In the genomic region with DNA sequence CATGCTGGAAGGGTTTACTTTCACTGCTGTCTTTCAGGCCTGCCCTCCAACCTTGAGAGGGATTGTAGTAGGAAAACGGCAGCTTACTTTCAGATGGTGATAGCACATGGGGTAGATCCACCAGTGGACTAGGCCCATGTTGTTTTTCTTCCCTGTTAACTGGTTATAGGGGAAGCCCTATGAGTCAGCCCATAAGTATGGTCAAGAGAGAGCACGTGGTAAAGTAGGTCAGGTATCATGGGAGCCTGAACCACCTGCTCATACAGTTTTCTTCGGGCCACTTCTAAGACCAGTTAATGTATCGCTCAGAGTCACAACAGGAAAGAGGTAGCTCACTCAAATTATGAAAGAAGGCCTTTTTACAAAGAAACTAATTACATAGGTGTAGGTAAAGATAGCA, we compare ENCODE assay signal across 21 cellular contexts. TPM values are rescaled to one million over a fixed set of nuclear protein-coding genes. Genes with fewer than 3 reads are reported as not detected.
A peak's percentile ranks its signal among the peaks of the same experiment; 100 is the strongest.
DNase-seq lines count a peak whose midpoint lies in the region; ATAC-seq and TF ChIP-seq lines count a peak whose summit lies in the region.
"Had no signal": no experiment of that assay in that cellular context is flagged by ENCODE, and none has a peak within 500 bp of the region (broad histone marks: within the 10 kb centered on the region; RNA-seq: fewer than 3 reads in every experiment).

No MANE protein-coding gene starts in this region.

- H3K36me3 ChIP-seq in mammary epithelial cell (ENCODE audit: insufficient read depth, low read length) = peaks cover 27% of the 10 kb centered on the region
- peaks cover 7% of the 10 kb centered on the region for H3K36me3 ChIP-seq in lower lobe of right lung
- peaks cover 49% of the 10 kb centered on the region for H3K36me3 ChIP-seq in CD8-positive, alpha-beta T cell (ENCODE audit: insufficient read depth, low read length)
- H3K36me3 ChIP-seq: pancreas, uterus had no signal

- H3K36me3 Mint-ChIP-seq in CD8-positive, alpha-beta T cell = peaks cover 89% of the 10 kb centered on the region

- no peak overlapping the region for H3K4me3 ChIP-seq in mammary epithelial cell (replicated peaks in 1 of 3; ENCODE audit: insufficient read depth in 1 of 3, low read depth in 2 of 3, low read length in 3 of 3)
- no peak overlapping the region for H3K4me3 ChIP-seq in lower lobe of right lung
- H3K4me3 ChIP-seq in CD8-positive, alpha-beta T cell (ENCODE audit: low read depth, low read length) = no peak overlapping the region
- H3K4me3 ChIP-seq: pancreas, uterus had no signal

- peaks cover 44% of the 10 kb centered on the region for H3K4me1 Mint-ChIP-seq in CD8-positive, alpha-beta T cell (ENCODE audit: low read depth)
- H3K4me1 Mint-ChIP-seq: brain had no signal

- no peak overlapping the region for H3K4me3 Mint-ChIP-seq in CD8-positive, alpha-beta T cell
- H3K4me3 Mint-ChIP-seq: activated CD4-positive, alpha-beta memory T cell treated with anti-CD3 and anti-CD28 coated beads for 36 hours; brain; immature natural killer cell; naive B cell; T-cell had no signal

- intact Hi-C loops in mammary epithelial cell (cut with micrococcal nuclease) = no loop called here
- intact Hi-C loops in lower lobe of right lung (cut with DNase I) = no loop called here
- intact Hi-C loops in CD8-positive, alpha-beta T cell (cut with DNase I, micrococcal nuclease) = loop anchor here in 1 of 2 experiments (10.0 kb wide), 1 partner anchor 884 kb away; no protein-coding TSS in a partner anchor

- H3K9me3 ChIP-seq in mammary epithelial cell (replicated peaks; ENCODE audit: insufficient read depth, low read length) (no peaks in the 10 kb centered on the region), lower lobe of right lung (no peaks in the 10 kb centered on the region)
- no peaks in the 10 kb centered on the region for H3K9me3 ChIP-seq in CD8-positive, alpha-beta T cell (ENCODE audit: low read length)
- H3K9me3 ChIP-seq: pancreas, uterus had no signal

- no peaks in the 10 kb centered on the region for H3K27me3 ChIP-seq in mammary epithelial cell (ENCODE audit: insufficient read depth, low read length)
- no peaks in the 10 kb centered on the region for H3K27me3 ChIP-seq in lower lobe of right lung (ENCODE audit: low read depth)
- H3K27me3 ChIP-seq in CD8-positive, alpha-beta T cell (ENCODE audit: insufficient read depth, low read length) = no peaks in the 10 kb centered on the region
- H3K27me3 ChIP-seq: pancreas, uterus had no signal

- WGBS in mammary epithelial cell (ENCODE audit: low coverage, missing lambda C conversion rate) = 81% methylated on average over 4 of the region's 4 CpGs

- CTCF ChIA-PET in mammary epithelial cell (lab: Charles Lee; ENCODE audit: low non-redundant PET) = no interaction called here
- CTCF ChIA-PET in CD8-positive, alpha-beta T cell (lab: Charles Lee) = interaction anchor here (1.0 to 3.3 kb wide), 2 partner anchors 116 to 122 kb away, joined by 3 to 10 read pairs; no protein-coding TSS in a partner anchor

- no peak overlapping the region for H2AFZ ChIP-seq in mammary epithelial cell (ENCODE audit: low read depth, low read length)

- H4K20me1 ChIP-seq in mammary epithelial cell (ENCODE audit: insufficient read depth, low read length) = no peaks in the 10 kb centered on the region

- H3K27me3 Mint-ChIP-seq in CD8-positive, alpha-beta T cell (ENCODE audit: low read depth) = no peaks in the 10 kb centered on the region
- H3K27me3 Mint-ChIP-seq: brain, naive B cell, T-cell had no signal

- POLR2A ChIA-PET in CD8-positive, alpha-beta T cell (lab: Charles Lee) = interaction anchor here (1.7 kb wide), 1 partner anchor 10 kb away, joined by 5 read pairs; no protein-coding TSS in a partner anchor

- no peak overlapping the region for H3K4me2 ChIP-seq in mammary epithelial cell (ENCODE audit: insufficient read depth, low read depth, low read length)

- H3K27ac Mint-ChIP-seq in CD8-positive, alpha-beta T cell = no peak overlapping the region
- H3K27ac Mint-ChIP-seq: activated CD4-positive, alpha-beta memory T cell treated with anti-CD3 and anti-CD28 coated beads for 36 hours; immature natural killer cell had no signal

- DNase-seq in Daoy (ENCODE audit: low read depth) (peak; percentile 17), LHCN-M2 (ENCODE audit: low read depth) (peak; percentile 37), mammary epithelial cell (peak; percentile 60), lower lobe of right lung (no peak), Kasumi-1 (lab: John Stamatoyannopoulos, UW) (no peak)
- DNase-seq in CD8-positive, alpha-beta T cell = no peak
- DNase-seq: activated CD4-positive, alpha-beta memory T cell treated with anti-CD3 and anti-CD28 coated beads for 36 hours; activated naive CD4-positive, alpha-beta T cell treated with anti-CD3 and anti-CD28 coated beads, Interleukin-2, amount 50 U/mL, for 16 hours; head of caudate nucleus; immature natural killer cell; naive B cell; NCI-H187 treated with DMSO at 0.1 percent for 48 hours; NCI-H446 treated with DMSO at 0.1 percent for 48 hours; pancreas; stimulated activated CD4-positive, alpha-beta T cell treated with anti-CD3 and anti-CD28 coated beads, Interleukin-2, amount 100 ng/mL, for 24 hours; T-cell; uterus had no signal

- BruUV-seq in mammary epithelial cell (replicated peaks; lab: Mats Ljungman, UMichigan) = no TSS peak

- H3K27ac ChIP-seq in mammary epithelial cell (ENCODE audit: insufficient read depth, low read depth, low read length) = no peak overlapping the region
- no peak overlapping the region for H3K27ac ChIP-seq in lower lobe of right lung
- H3K27ac ChIP-seq in CD8-positive, alpha-beta T cell (ENCODE audit: low read depth, low read length) = no peak overlapping the region
- H3K27ac ChIP-seq: pancreas, uterus, VCaP had no signal

- no peak for TF ChIP-seq CTCF in mammary epithelial cell (conservative IDR thresholded peaks at IDR 0.05 in 1 of 2, IDR thresholded peaks at IDR 0.05 in 1 of 2; ENCODE audit: extremely low read depth in 1 of 2, insufficient read depth in 1 of 2, low read depth in 1 of 2, low read length in 2 of 2)
- no peak for TF ChIP-seq CTCF in lower lobe of right lung (IDR thresholded peaks at IDR 0.05)
- TF ChIP-seq CTCF in CD8-positive, alpha-beta T cell (IDR thresholded peaks at IDR 0.05) = no peak

- ATAC-seq in lower lobe of right lung (peak; percentile 45 to 62), HG02840 (IDR thresholded peaks at IDR 0.05; ENCODE audit: low FRiP score, unreplicated experiment) (no peak), HG03095 (IDR thresholded peaks at IDR 0.05; ENCODE audit: unreplicated experiment) (no peak)
- ATAC-seq in CD8-positive, alpha-beta T cell = no peak
- ATAC-seq: T-cell had no signal

- dilution Hi-C loops in mammary epithelial cell (cut with HindIII; ENCODE audit: low sequenced_read_pairs) = no loop called here

- H3K9me3 Mint-ChIP-seq in CD8-positive, alpha-beta T cell = no peaks in the 10 kb centered on the region
- H3K9me3 Mint-ChIP-seq: activated CD4-positive, alpha-beta memory T cell treated with anti-CD3 and anti-CD28 coated beads for 36 hours; immature natural killer cell; naive B cell; T-cell had no signal

- in situ Hi-C loops in mammary epithelial cell (cut with MboI; ENCODE audit: low sequenced_read_pairs in 2 of 2) = no loop called here

- H3K79me2 ChIP-seq in mammary epithelial cell (ENCODE audit: insufficient read depth, low read length) = peaks cover 11% of the 10 kb centered on the region

- no peak overlapping the region for H3K9ac ChIP-seq in mammary epithelial cell (ENCODE audit: insufficient read depth, low read length)

- H3K4me1 ChIP-seq in mammary epithelial cell (ENCODE audit: insufficient read depth, low read length) = no peaks in the 10 kb centered on the region
- no peaks in the 10 kb centered on the region for H3K4me1 ChIP-seq in lower lobe of right lung
- H3K4me1 ChIP-seq in CD8-positive, alpha-beta T cell (ENCODE audit: insufficient read depth, low read length) = peaks cover 16% of the 10 kb centered on the region
- H3K4me1 ChIP-seq: pancreas, uterus had no signal

RNA-seq across cellular contexts. Expression of a gene that starts 33.0 kb away (rescaled TPM):
- 9.3 and 14.9 TPM in 2 replicates for total RNA-seq in Daoy (2014; rRNA removed; shearing (Covaris generic))
- 34.1 and 34.7 TPM in 2 replicates for total RNA-seq in LHCN-M2 (2014; rRNA removed)
- polyA plus RNA-seq in LHCN-M2 (2012) = 10.4 TPM
- total RNA-seq in mammary epithelial cell = 10 to 100 TPM; 13.8 to 34.0 TPM
- 25.0 TPM for polyA plus RNA-seq in mammary epithelial cell
- polyA minus RNA-seq in mammary epithelial cell = 105 TPM
- total RNA-seq in lower lobe of right lung = 9.5 TPM
- 10 to 100 TPM; 34.1 to 36.6 TPM for total RNA-seq in CD8-positive, alpha-beta T cell

Comparison
In these comparisons a context has a peak if more than half of its experiments do, and no peak if none do; other contexts are left out.
1. DNase-seq: peak in Daoy (single experiment), LHCN-M2 (single experiment) and mammary epithelial cell (single experiment); none in lower lobe of right lung (single experiment), Kasumi-1 (0 of 2) and CD8-positive, alpha-beta T cell (0 of 7).
2. ATAC-seq: peak in lower lobe of right lung (2 of 2); none in HG02840 (single experiment), CD8-positive, alpha-beta T cell (single experiment) and HG03095 (single experiment).